In genomic region chr2:156206355-156206754, GRCh38 we compare ENCODE assay signal across 23 cellular contexts.
"Had no signal": no experiment of that assay in that cellular context is flagged by ENCODE, and none has a peak within 500 bp of the region (broad histone marks: within the 10 kb centered on the region; RNA-seq: fewer than 3 reads in every experiment).

No MANE protein-coding gene starts in this region.

- H3K36me3 Mint-ChIP-seq: naive thymus-derived CD8-positive, alpha-beta T cell; stimulated activated naive B cell treated with anti-CD40 and anti-IgM and Interleukin-4, amounts not matched to agents 10 μg/mL and 1 μg/mL and 100 μg/mL, for 72 hours had no signal

- H3K27me3 Mint-ChIP-seq: stimulated activated naive B cell treated with anti-CD40 and anti-IgM and Interleukin-4, amounts not matched to agents 10 μg/mL and 1 μg/mL and 100 μg/mL, for 72 hours had no signal

- H3K27ac ChIP-seq: left lung, neutrophil, pancreas, right lobe of liver, thoracic aorta, tibial nerve, upper lobe of right lung, uterus had no signal

- H3K9me3 Mint-ChIP-seq: effector memory CD8-positive, alpha-beta T cell; naive thymus-derived CD8-positive, alpha-beta T cell; stimulated activated naive B cell treated with anti-CD40 and anti-IgM and Interleukin-4, amounts not matched to agents 10 μg/mL and 1 μg/mL and 100 μg/mL, for 72 hours; stimulated activated naive CD8-positive, alpha-beta T cell treated with anti-CD3 and anti-CD28 coated beads, Interleukin-15, Interleukin-2, amounts not matched to agents 100 ng/mL and 50 ng/mL, for 24 hours had no signal

- H3K27ac Mint-ChIP-seq: effector memory CD8-positive, alpha-beta T cell; naive thymus-derived CD8-positive, alpha-beta T cell; stimulated activated naive B cell treated with anti-CD40 and anti-IgM and Interleukin-4, amounts not matched to agents 10 μg/mL and 1 μg/mL and 100 μg/mL, for 72 hours; stimulated activated naive CD8-positive, alpha-beta T cell treated with anti-CD3 and anti-CD28 coated beads, Interleukin-15, Interleukin-2, amounts not matched to agents 100 ng/mL and 50 ng/mL, for 24 hours had no signal

- H3K27me3 ChIP-seq: left lung, neutrophil, pancreas, right lobe of liver, tibial nerve, upper lobe of right lung, uterus had no signal

- H3K36me3 ChIP-seq: left lung, neutrophil, pancreas, right lobe of liver, thoracic aorta, tibial nerve, upper lobe of right lung, uterus had no signal

- H3K4me1 ChIP-seq: left lung, pancreas, right lobe of liver, tibial nerve, upper lobe of right lung, uterus had no signal

- H3K4me3 Mint-ChIP-seq: effector memory CD8-positive, alpha-beta T cell; naive thymus-derived CD8-positive, alpha-beta T cell; neural crest cell; stimulated activated naive B cell treated with anti-CD40 and anti-IgM and Interleukin-4, amounts not matched to agents 10 μg/mL and 1 μg/mL and 100 μg/mL, for 72 hours; stimulated activated naive CD8-positive, alpha-beta T cell treated with anti-CD3 and anti-CD28 coated beads, Interleukin-15, Interleukin-2, amounts not matched to agents 100 ng/mL and 50 ng/mL, for 24 hours had no signal

- DNase-seq: cortex of kidney; effector memory CD8-positive, alpha-beta T cell; hypothalamus; left cardiac atrium; left lung; mammary epithelial cell; mesendoderm; naive thymus-derived CD8-positive, alpha-beta T cell; pancreas; right lobe of liver; small intestine; stimulated activated CD4-positive, alpha-beta T cell treated with anti-CD3 and anti-CD28 coated beads, Interleukin-15, amount 100 ng/mL, for 24 hours; stimulated activated CD4-positive, alpha-beta T cell treated with anti-CD3 and anti-CD28 coated beads, Interleukin-2, amount 100 ng/mL, for 48 hours; stimulated activated naive B cell treated with anti-CD40 and anti-IgM and Interleukin-4, amounts not matched to agents 10 μg/mL and 1 μg/mL and 100 μg/mL, for 72 hours; upper lobe of right lung; uterus had no signal

- H3K9me3 ChIP-seq: left lung, neutrophil, pancreas, right lobe of liver, thoracic aorta, tibial nerve, upper lobe of right lung, uterus had no signal

- H3K4me3 ChIP-seq: left lung, pancreas, right lobe of liver, thoracic aorta, tibial nerve, upper lobe of right lung, uterus had no signal

- ATAC-seq: effector memory CD8-positive, alpha-beta T cell; left cardiac atrium; left lung; naive thymus-derived CD8-positive, alpha-beta T cell; pancreas; right lobe of liver; stimulated activated naive B cell treated with anti-CD40 and anti-IgM and Interleukin-4, amounts not matched to agents 10 μg/mL and 1 μg/mL and 100 μg/mL, for 72 hours; upper lobe of right lung had no signal

- FAIRE-seq: frontal cortex, islet of Langerhans, pancreas, small intestine had no signal

- H3K4me1 Mint-ChIP-seq: neural crest cell; stimulated activated naive B cell treated with anti-CD40 and anti-IgM and Interleukin-4, amounts not matched to agents 10 μg/mL and 1 μg/mL and 100 μg/mL, for 72 hours had no signal
